Comparison of ENCODE assay signal across 1 cellular context in genomic region chr22:41862160-41862529, GRCh38.
TF ChIP-seq lines count a peak whose summit lies in the region.

No MANE protein-coding gene starts in this region.

TF ChIP-seq in GM23338, 12 proteins besides CTCF, POLR2A, EP300 and RAD21 (continued from another document):
- TF ChIP-seq, protein P1, sequence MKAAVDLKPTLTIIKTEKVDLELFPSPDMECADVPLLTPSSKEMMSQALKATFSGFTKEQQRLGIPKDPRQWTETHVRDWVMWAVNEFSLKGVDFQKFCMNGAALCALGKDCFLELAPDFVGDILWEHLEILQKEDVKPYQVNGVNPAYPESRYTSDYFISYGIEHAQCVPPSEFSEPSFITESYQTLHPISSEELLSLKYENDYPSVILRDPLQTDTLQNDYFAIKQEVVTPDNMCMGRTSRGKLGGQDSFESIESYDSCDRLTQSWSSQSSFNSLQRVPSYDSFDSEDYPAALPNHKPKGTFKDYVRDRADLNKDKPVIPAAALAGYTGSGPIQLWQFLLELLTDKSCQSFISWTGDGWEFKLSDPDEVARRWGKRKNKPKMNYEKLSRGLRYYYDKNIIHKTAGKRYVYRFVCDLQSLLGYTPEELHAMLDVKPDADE (IDR thresholded peaks at IDR 0.05), result no peak
- TF ChIP-seq STAT1 (IDR thresholded peaks at IDR 0.05; ENCODE audit: unreplicated experiment) (no peak), ZNF114 (CRISPR knock-in tag; IDR thresholded peaks at IDR 0.05) (no peak), EZH2 (IDR thresholded peaks at IDR 0.05; ENCODE audit: low read depth, unreplicated experiment) (no peak)
